Comparison of ENCODE assay signal across 2 cellular contexts in genomic region chr11:56163804-56164203, GRCh38.
TF ChIP-seq lines count a peak whose summit lies in the region.

No MANE protein-coding gene starts in this region.

TF ChIP-seq in HepG2, 621 proteins besides CTCF, POLR2A, EP300 and RAD21:
- TF ChIP-seq MAFK (conservative IDR thresholded peaks at IDR 0.05 in 1 of 2, IDR thresholded peaks at IDR 0.05 in 1 of 2; ENCODE audit: low read length in 2 of 2) = peak; percentile 94 to 96
- TF ChIP-seq MAFF (IDR thresholded peaks at IDR 0.05; ENCODE audit: low read depth, low read length) = peak; percentile 95
- TF ChIP-seq ZNF432 (CRISPR knock-in tag; IDR thresholded peaks at IDR 0.05; ENCODE audit: borderline replicate concordance) = no peak

TF ChIP-seq in K562, 482 proteins besides CTCF, POLR2A, EP300 and RAD21:
- TF ChIP-seq C11orf30 (IDR thresholded peaks at IDR 0.05; ENCODE audit: low read depth) (peak; percentile 41; the same call in 1 of the 2 replicates), MAFK (IDR thresholded peaks at IDR 0.05; ENCODE audit: low read length) (peak; percentile 81), MAFF (IDR thresholded peaks at IDR 0.05; ENCODE audit: low read length) (peak; percentile 82), ZBTB8A (IDR thresholded peaks at IDR 0.05; ENCODE audit: partially characterized antibody) (no peak), ZNF609 (CRISPR knock-in tag; IDR thresholded peaks at IDR 0.05; ENCODE audit: borderline replicate concordance) (no peak), ZNF316 (IDR thresholded peaks at IDR 0.05) (peak; percentile 71), MAFG (tag; conservative IDR thresholded peaks at IDR 0.05) (peak; percentile 65)
